20 cellular contexts compared by ENCODE assay signal in genomic region chr3:172885704-172886103, GRCh38.
"Had no signal": no experiment of that assay in that cellular context is flagged by ENCODE, and none has a peak within 500 bp of the region (broad histone marks: within the 10 kb centered on the region; RNA-seq: fewer than 3 reads in every experiment).

No MANE protein-coding gene starts in this region.

- H3K36me3 ChIP-seq: adrenal gland, WERI-Rb-1 had no signal

- H3K27ac Mint-ChIP-seq: activated CD4-positive, alpha-beta T cell treated with anti-CD3 and anti-CD28 coated beads for 36 hours; activated CD8-positive, alpha-beta T cell treated with anti-CD3 and anti-CD28 coated beads, Interleukin-2, amount 10 ng/mL, durations not matched to agents 7 days and 5 days; activated naive CD8-positive, alpha-beta T cell treated with anti-CD3 and anti-CD28 coated beads, Interleukin-2, amount 10 ng/mL, durations not matched to agents 7 days and 5 days had no signal

- ATAC-seq: activated CD4-positive, alpha-beta T cell treated with anti-CD3 and anti-CD28 coated beads for 36 hours; activated CD8-positive, alpha-beta T cell treated with anti-CD3 and anti-CD28 coated beads, Interleukin-2, amount 10 ng/mL, durations not matched to agents 7 days and 5 days had no signal

- H3K36me3 Mint-ChIP-seq: activated naive CD8-positive, alpha-beta T cell treated with anti-CD3 and anti-CD28 coated beads, Interleukin-2, amount 10 ng/mL, durations not matched to agents 7 days and 5 days had no signal

- H3K4me1 Mint-ChIP-seq: activated CD4-positive, alpha-beta T cell treated with anti-CD3 and anti-CD28 coated beads for 36 hours; activated naive CD8-positive, alpha-beta T cell treated with anti-CD3 and anti-CD28 coated beads, Interleukin-2, amount 10 ng/mL, durations not matched to agents 7 days and 5 days had no signal

- H3K9ac ChIP-seq: KMS-11 had no signal

- H3K4me3 ChIP-seq: adrenal gland had no signal

- DNase-seq: activated CD4-positive, alpha-beta T cell treated with anti-CD3 and anti-CD28 coated beads for 36 hours; activated CD4-positive, alpha-beta T cell treated with anti-CD3 and anti-CD28 coated beads, Interleukin-2, amount 50 U/mL, for 1 hour; activated CD8-positive, alpha-beta memory T cell treated with anti-CD3 and anti-CD28 coated beads, Interleukin-2, amount 50 U/mL, for 48 hours; activated CD8-positive, alpha-beta T cell treated with anti-CD3 and anti-CD28 coated beads, Interleukin-2, amount 10 ng/mL, durations not matched to agents 7 days and 5 days; activated naive CD4-positive, alpha-beta T cell treated with anti-CD3 and anti-CD28 coated beads, Interleukin-2, amount 50 U/mL, for 16 hours; activated naive CD8-positive, alpha-beta T cell treated with anti-CD3 and anti-CD28 coated beads, Interleukin-2, amount 10 ng/mL, durations not matched to agents 7 days and 5 days; activated T-cell treated with anti-CD3 and anti-CD28 coated beads, Interleukin-2, amount 50 U/mL, for 1 hour; adrenal gland; anterior cingulate cortex; caudate nucleus; NCI-H1092; NCI-H1694 treated with DMSO at 0.1 percent for 48 hours; NCI-H2029 treated with DMSO at 0.1 percent for 48 hours; NCI-H2171 treated with DMSO at 0.1 percent for 48 hours; NCI-H226; NCI-H526; SHP77 treated with DMSO at 0.1 percent for 48 hours; T-helper 1 cell; WERI-Rb-1 had no signal

- H3K9me3 ChIP-seq: adrenal gland had no signal

- H3K4me1 ChIP-seq: adrenal gland had no signal

- H3K27ac ChIP-seq: adrenal gland, KMS-11, WERI-Rb-1 had no signal

- H3K4me3 Mint-ChIP-seq: activated CD4-positive, alpha-beta T cell treated with anti-CD3 and anti-CD28 coated beads for 36 hours; activated CD8-positive, alpha-beta T cell treated with anti-CD3 and anti-CD28 coated beads, Interleukin-2, amount 10 ng/mL, durations not matched to agents 7 days and 5 days; activated naive CD8-positive, alpha-beta T cell treated with anti-CD3 and anti-CD28 coated beads, Interleukin-2, amount 10 ng/mL, durations not matched to agents 7 days and 5 days had no signal

- H3K27me3 Mint-ChIP-seq: activated naive CD8-positive, alpha-beta T cell treated with anti-CD3 and anti-CD28 coated beads, Interleukin-2, amount 10 ng/mL, durations not matched to agents 7 days and 5 days had no signal

- H3K27me3 ChIP-seq: adrenal gland had no signal

- H3K4me2 ChIP-seq: KMS-11 had no signal
